21 cellular contexts compared by ENCODE assay signal in genomic region chr17:39799395-39799794, GRCh38.
A peak's percentile ranks its signal among the peaks of the same experiment; 100 is the strongest.
DNase-seq lines count a peak whose midpoint lies in the region; ATAC-seq, FAIRE-seq and TF ChIP-seq lines count a peak whose summit lies in the region.
"Had no signal": no experiment of that assay in that cellular context is flagged by ENCODE, and none has a peak within 500 bp of the region (broad histone marks: within the 10 kb centered on the region; RNA-seq: fewer than 3 reads in every experiment).

No MANE protein-coding gene starts in this region.

- H3K9me3 ChIP-seq in SU-DHL-6 (ENCODE audit: insufficient read depth, low read length) (no peaks in the 10 kb centered on the region), keratinocyte (ENCODE audit: control insufficient read depth, low read depth, low read length) (no peaks in the 10 kb centered on the region)
- H3K9me3 ChIP-seq: prostate gland had no signal

- DNase-seq in DMS79 treated with DMSO at 0.1 percent for 48 hours (lab: John Stamatoyannopoulos, UW) (peak; percentile 59), DMS79 (lab: John Stamatoyannopoulos, UW) (no peak), GM12892 (ENCODE audit: insufficient read length) (no peak), keratinocyte (ENCODE audit: low read depth, low spot score) (no peak), SKM-1 (lab: John Stamatoyannopoulos, UW; ENCODE audit: unreplicated experiment) (no peak)
- no peak for DNase-seq in stimulated activated naive CD4-positive, alpha-beta T cell treated with Interleukin-2 at 50 U/mL for 16 hours (lab: John Stamatoyannopoulos, UW)
- DNase-seq: AML-193; amniotic stem cell; GDM1; HCEC 1CT; mesendoderm; NCI-H187; stimulated activated CD4-positive, alpha-beta T cell treated with anti-CD3 and anti-CD28 coated beads, Interleukin-1b, Interleukin-23, amount 100 ng/mL, for 48 hours; SW 1271 had no signal

- H4K20me1 ChIP-seq in SU-DHL-6 (ENCODE audit: low read depth, low read length) (no peaks in the 10 kb centered on the region), keratinocyte (ENCODE audit: control insufficient read depth, extremely low read depth, insufficient read depth, low read length) (no peaks in the 10 kb centered on the region)

- H2AFZ ChIP-seq in SU-DHL-6 (ENCODE audit: low read depth, low read length, severe bottlenecking) (no peak overlapping the region), keratinocyte (ENCODE audit: control insufficient read depth, low read length) (no peak overlapping the region)

- no peak overlapping the region for H3K9ac ChIP-seq in SU-DHL-6 (ENCODE audit: low read length)
- no peak overlapping the region for H3K9ac ChIP-seq in keratinocyte (ENCODE audit: control insufficient read depth, extremely low read depth, insufficient read depth, low read length)

- H3K27ac ChIP-seq in SU-DHL-6 (ENCODE audit: low read depth, low read length): peak overlapping the region; percentile 47
- H3K27ac ChIP-seq in keratinocyte (ENCODE audit: control insufficient read depth, insufficient read depth, low read length): no peak overlapping the region
- H3K27ac ChIP-seq: 22Rv1, prostate gland had no signal

- no peaks in the 10 kb centered on the region for H3K9me2 ChIP-seq in SU-DHL-6 (replicated peaks; ENCODE audit: insufficient read depth, low read length)

- H3K27me3 ChIP-seq in SU-DHL-6 (ENCODE audit: low read length) (no peaks in the 10 kb centered on the region), keratinocyte (ENCODE audit: control insufficient read depth, extremely low read depth, insufficient read depth, low read length) (no peaks in the 10 kb centered on the region)

- H3K4me3 ChIP-seq in SU-DHL-6 (ENCODE audit: insufficient read depth, low read length, poor library complexity, severe bottlenecking): no peak overlapping the region
- H3K4me3 ChIP-seq in keratinocyte (ENCODE audit: control insufficient read depth in 2 of 3, extremely low read depth in 1 of 3, insufficient read depth in 2 of 3, low read depth in 1 of 3, low read length in 3 of 3): no peak overlapping the region
- H3K4me3 ChIP-seq: prostate gland had no signal

- H3K4me1 ChIP-seq in keratinocyte (ENCODE audit: control insufficient read depth, extremely low read depth, insufficient read depth, low read length): peaks cover 5% of the 10 kb centered on the region
- H3K4me1 ChIP-seq: prostate gland had no signal

- ATAC-seq in HG02938 (IDR thresholded peaks at IDR 0.05; ENCODE audit: unreplicated experiment): no peak

- H3K4me2 ChIP-seq in SU-DHL-6 (ENCODE audit: low read depth, low read length, poor library complexity, severe bottlenecking) (no peak overlapping the region), keratinocyte (ENCODE audit: control insufficient read depth, extremely low read depth, insufficient read depth, low read depth, low read length) (no peak overlapping the region)

- no peak for TF ChIP-seq POLR2A in GM12892 (IDR thresholded peaks at IDR 0.05; ENCODE audit: low read depth, low read length)

- FAIRE-seq in GM12892 (lab: Jason Lieb, UNC) (peak; percentile 48), keratinocyte (lab: Jason Lieb, UNC) (peak; percentile 66)
- FAIRE-seq: D721Med, frontal cortex, urothelium cell line had no signal

- H3K36me3 ChIP-seq in SU-DHL-6 (ENCODE audit: low read length) (peaks cover 11% of the 10 kb centered on the region; the same call in 1 of the 2 replicates), keratinocyte (ENCODE audit: control insufficient read depth in 2 of 2, extremely low read depth in 1 of 2, insufficient read depth in 2 of 2, low read length in 2 of 2) (no peaks in the 10 kb centered on the region)
- H3K36me3 ChIP-seq: prostate gland had no signal

- H3K79me2 ChIP-seq in SU-DHL-6 (ENCODE audit: insufficient read depth, low read length): peaks cover 46% of the 10 kb centered on the region
- no peaks in the 10 kb centered on the region for H3K79me2 ChIP-seq in keratinocyte (ENCODE audit: control insufficient read depth, insufficient read depth, low read length)

- dilution Hi-C loops in keratinocyte (cut with MboI; ENCODE audit: extremely low pct_ligation_motif_present, low sequenced_read_pairs): no loop called here

- TF ChIP-seq CTCF in SU-DHL-6 (IDR thresholded peaks at IDR 0.05; ENCODE audit: insufficient read depth, low read length, poor library complexity, severe bottlenecking) (no peak), keratinocyte (optimal IDR thresholded peaks at IDR 0.05 in 1 of 3, IDR thresholded peaks at IDR 0.05 in 1 of 3, conservative IDR thresholded peaks at IDR 0.05 in 1 of 3; ENCODE audit: extremely low read depth in 1 of 3, insufficient read depth in 2 of 3, low read length in 3 of 3) (no peak)

- peaks cover 42% of the 10 kb centered on the region for H3F3A ChIP-seq in SU-DHL-6 (ENCODE audit: insufficient read depth)

- no peaks in the 10 kb centered on the region for H3K9me1 ChIP-seq in keratinocyte (ENCODE audit: control insufficient read depth, extremely low read depth, insufficient read depth, low read length)
